ENCODE assay signal across 11 cellular contexts in genomic region chr13:61247149-61247936, GRCh38.
A peak's percentile ranks its signal among the peaks of the same experiment; 100 is the strongest.
DNase-seq lines count a peak whose midpoint lies in the region; ATAC-seq and TF ChIP-seq lines count a peak whose summit lies in the region.
"Had no signal": no experiment of that assay in that cellular context is flagged by ENCODE, and none has a peak within 500 bp of the region (broad histone marks: within the 10 kb centered on the region; RNA-seq: fewer than 3 reads in every experiment).

No MANE protein-coding gene starts in this region.

- H3K79me1 ChIP-seq in trophoblast cell (ENCODE audit: low read length), result peaks cover 5% of the 10 kb centered on the region

- H3K27ac ChIP-seq in trophoblast cell (ENCODE audit: low read depth, low read length) (no peak overlapping the region), caudate nucleus (ENCODE audit: low read depth, low read length) (no peak overlapping the region), PC-9 (no peak overlapping the region)

- intact Hi-C loops in PC-9 (cut with micrococcal nuclease; ENCODE audit: unreplicated experiment), result no loop called here

- H2AFZ ChIP-seq in trophoblast cell (ENCODE audit: insufficient read depth, low read length, poor library complexity) (no peak overlapping the region), PC-9 (no peak overlapping the region)

- H3K9me2 ChIP-seq in PC-9 (ENCODE audit: insufficient read depth), result no peaks in the 10 kb centered on the region; the same call in 1 of the 2 replicates

- H3K4me2 ChIP-seq in trophoblast cell (ENCODE audit: low read length) (no peak overlapping the region), PC-9 (no peak overlapping the region)

- no CpG with 5 or more reads among the region's 6 CpGs for WGBS in trophoblast cell (ENCODE audit: extremely low coverage, insufficient coverage, insufficient read length)

- CTCF ChIA-PET in PC-9 (lab: Charles Lee), result no interaction called here

- H2BK5ac ChIP-seq in trophoblast cell (ENCODE audit: low read depth, low read length, poor library complexity), result no peak overlapping the region

- H4K91ac ChIP-seq in trophoblast cell (ENCODE audit: low read depth, low read length), result no peak overlapping the region

- peak overlapping the region; percentile 82 for H2BK12ac ChIP-seq in trophoblast cell (ENCODE audit: low read length)

- H3K4me1 ChIP-seq in trophoblast cell (ENCODE audit: control insufficient read depth in 1 of 2, insufficient read depth in 2 of 2, low read length in 2 of 2) (peaks cover 4 to 8% of the 10 kb centered on the region in 2 experiments), PC-9 (replicated peaks; ENCODE audit: insufficient read depth) (no peaks in the 10 kb centered on the region)

- no peak overlapping the region for H3K23ac ChIP-seq in trophoblast cell (ENCODE audit: low read length)

- no TSS peak for BruUV-seq in PC-9 (replicated peaks; lab: Mats Ljungman, UMichigan)

- H3K18ac ChIP-seq in trophoblast cell (ENCODE audit: low read length), result no peak overlapping the region

- H3K27me3 ChIP-seq in trophoblast cell (ENCODE audit: insufficient read depth, low read length) (no peaks in the 10 kb centered on the region), PC-9 (ENCODE audit: insufficient read depth, low read depth) (no peaks in the 10 kb centered on the region)

- no peaks in the 10 kb centered on the region for H3F3A ChIP-seq in PC-9 (ENCODE audit: insufficient read depth, low read depth)

- no peaks in the 10 kb centered on the region for H3K79me2 ChIP-seq in trophoblast cell (ENCODE audit: control insufficient read depth, insufficient read depth, low read length, poor library complexity)
- no peaks in the 10 kb centered on the region for H3K79me2 ChIP-seq in PC-9 (ENCODE audit: low read depth)

- no peak overlapping the region for H4K8ac ChIP-seq in trophoblast cell (ENCODE audit: low read depth, low read length)

- H3K4ac ChIP-seq in trophoblast cell (ENCODE audit: low read depth, low read length), result no peak overlapping the region

- peak overlapping the region; percentile 12 for H2AK5ac ChIP-seq in trophoblast cell (ENCODE audit: low read length)

- H3K9me3 ChIP-seq in trophoblast cell (ENCODE audit: insufficient read depth, low read depth, low read length) (no peaks in the 10 kb centered on the region), PC-9 (ENCODE audit: insufficient read depth, low read depth) (no peaks in the 10 kb centered on the region)

- POLR2A ChIA-PET in PC-9 (lab: Charles Lee; ENCODE audit: unreplicated experiment), result no interaction called here

- TF ChIP-seq CTCF in PC-9 (conservative IDR thresholded peaks at IDR 0.05), result no peak

- ATAC-seq in GM19023 (IDR thresholded peaks at IDR 0.05; ENCODE audit: unreplicated experiment) (peak; percentile 95), HG02588 (IDR thresholded peaks at IDR 0.05; ENCODE audit: unreplicated experiment) (peak; percentile 85), HG03439 (IDR thresholded peaks at IDR 0.05; ENCODE audit: unreplicated experiment) (peak; percentile 92)

- no peaks in the 10 kb centered on the region for H4K20me1 ChIP-seq in PC-9 (ENCODE audit: insufficient read depth)

- no peak overlapping the region for H3K9ac ChIP-seq in trophoblast cell (ENCODE audit: low read length)

- H2BK120ac ChIP-seq in trophoblast cell (ENCODE audit: insufficient read depth, low read length, poor library complexity), result no peak overlapping the region

- H3K4me3 ChIP-seq in trophoblast cell (ENCODE audit: low read depth, low read length) (no peak overlapping the region), PC-9 (no peak overlapping the region)

- no peak overlapping the region for H4K12ac ChIP-seq in trophoblast cell (ENCODE audit: low read depth, low read length)

- H3K36me3 ChIP-seq in trophoblast cell (ENCODE audit: control insufficient read depth in 1 of 2, insufficient read depth in 2 of 2, low read length in 2 of 2), result no peaks in the 10 kb centered on the region
- no peaks in the 10 kb centered on the region for H3K36me3 ChIP-seq in PC-9 (ENCODE audit: low read depth)

- DNase-seq in trophoblast cell, result no peak
- no peak for DNase-seq in caudate nucleus (lab: John Stamatoyannopoulos, UW)
- no peak for DNase-seq in HPDE6-E6E7 (ENCODE audit: extremely low spot score)
- DNase-seq in PC-9, result no peak
- DNase-seq: anterior cingulate cortex, DMS 273 treated with DMSO at 0.1 percent for 48 hours, head of caudate nucleus, NCI-H1105 had no signal

- peak overlapping the region; percentile 6 for H3K14ac ChIP-seq in trophoblast cell (ENCODE audit: low read length)
